ENCODE assay signal across 21 cellular contexts in the genomic region with DNA sequence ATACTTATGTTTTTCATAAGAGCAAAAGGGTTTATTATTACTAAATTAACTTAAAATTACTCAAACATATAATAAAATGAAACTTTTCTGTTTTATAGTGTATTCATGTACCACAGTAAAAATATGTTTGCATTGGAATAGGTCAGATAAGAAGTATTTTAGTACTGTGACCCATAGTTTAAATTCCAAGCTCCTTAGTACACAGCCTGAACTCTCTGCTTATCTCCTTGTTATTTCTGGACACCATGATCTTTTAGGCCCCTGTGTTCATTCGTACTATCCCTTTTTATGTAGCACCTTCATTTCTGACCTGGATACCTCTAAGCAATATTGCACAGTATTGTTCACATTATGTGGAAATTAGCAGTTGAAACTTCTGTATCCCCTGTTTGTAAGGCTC.
DNase-seq lines count a peak whose midpoint lies in the region; ATAC-seq, FAIRE-seq and TF ChIP-seq lines count a peak whose summit lies in the region.
"Had no signal": no experiment of that assay in that cellular context is flagged by ENCODE, and none has a peak within 500 bp of the region (broad histone marks: within the 10 kb centered on the region; RNA-seq: fewer than 3 reads in every experiment).

No MANE protein-coding gene starts in this region.

- in situ Hi-C loops in IMR-90 (cut with MboI; ENCODE audit: low sequenced_read_pairs), result no loop called here

- no peak overlapping the region for H3K4me3 ChIP-seq in IMR-90 (ENCODE audit: insufficient read depth, low read depth, low read length)
- no peak overlapping the region for H3K4me3 ChIP-seq in cardiac muscle cell
- no peak overlapping the region for H3K4me3 ChIP-seq in aorta (ENCODE audit: low read length in 2 of 2)

- BruUV-seq in IMR-90 (replicated peaks; lab: Mats Ljungman, UMichigan), result no TSS peak

- H3K18ac ChIP-seq in IMR-90 (ENCODE audit: low read depth, low read length), result peak overlapping the region; percentile 68

- peak overlapping the region; percentile 2; the same call in 1 of the 2 replicates for H3K14ac ChIP-seq in IMR-90 (replicated peaks; ENCODE audit: low read depth, low read length)

- dilution Hi-C loops in IMR-90 (cut with HindIII; ENCODE audit: low sequenced_read_pairs, unreplicated experiment), result no loop called here

- TF ChIP-seq CTCF in IMR-90 (conservative IDR thresholded peaks at IDR 0.05; ENCODE audit: low read depth, low read length), result no peak
- TF ChIP-seq CTCF in cardiac muscle cell (IDR thresholded peaks at IDR 0.05; ENCODE audit: low read depth, low read length), result no peak

- H3K27me3 ChIP-seq in IMR-90 (ENCODE audit: control insufficient read depth, insufficient read depth, low read length), result no peaks in the 10 kb centered on the region
- no peaks in the 10 kb centered on the region for H3K27me3 ChIP-seq in cardiac muscle cell
- H3K27me3 ChIP-seq in aorta (ENCODE audit: control insufficient read depth in 1 of 2, insufficient read depth in 2 of 2, low read length in 1 of 2), result no peaks in the 10 kb centered on the region

- intact Hi-C loops in IMR-90 (cut with micrococcal nuclease) (no loop called here), aorta (cut with DNase I) (no loop called here)

- no peak overlapping the region for H3K4ac ChIP-seq in IMR-90 (ENCODE audit: low read depth, low read length)

- no CpG with 5 or more reads among the region's 1 CpG for WGBS in IMR-90 (ENCODE audit: extremely low coverage in 2 of 2, insufficient read length in 1 of 2), 2 experiments
- 3 to 7% methylated on average over 1 of the region's 1 CpG for WGBS in aorta, 2 donors

- H3K27ac ChIP-seq in IMR-90 (ENCODE audit: insufficient read depth, low read length) (no peak overlapping the region), cardiac muscle cell (peak overlapping the region; percentile 24), aorta (ENCODE audit: low read depth in 1 of 2, low read length in 2 of 2) (no peak overlapping the region)

- H3K9me1 ChIP-seq in IMR-90 (ENCODE audit: insufficient read depth, low read length), result no peaks in the 10 kb centered on the region

- TF ChIP-seq RAD21 in IMR-90 (IDR thresholded peaks at IDR 0.05; ENCODE audit: low read length), result no peak

- no peak overlapping the region for H3K56ac ChIP-seq in IMR-90 (ENCODE audit: extremely low read depth, insufficient read depth, low read length)

- CTCF ChIA-PET in IMR-90 (lab: Yijun Ruan, JAX), result no interaction called here

- peak overlapping the region in 1 of 2 experiments; percentile 24; a peak in 1 of 4 replicates for H4K8ac ChIP-seq in IMR-90 (ENCODE audit: low read depth in 2 of 2, low read length in 2 of 2)

- TF ChIP-seq POLR2A in IMR-90 (IDR thresholded peaks at IDR 0.05; ENCODE audit: low read depth, low read length) (no peak), H54 (IDR thresholded peaks at IDR 0.05; ENCODE audit: low read depth, low read length) (no peak)

- peak; percentile 12 for DNase-seq in AG08396 (ENCODE audit: low spot score)
- peak; percentile 35 for DNase-seq in IMR-90
- DNase-seq in cardiac muscle cell (ENCODE audit: low read depth in 1 of 2, low spot score in 1 of 2), result peak in 1 of 2 donors; percentile 30
- no peak for DNase-seq in left lobe of liver (ENCODE audit: low spot score)
- no peak for DNase-seq in NCI-H1417 (lab: John Stamatoyannopoulos, UW)
- DNase-seq in H54 (ENCODE audit: insufficient read length, low spot score), result no peak
- no peak for DNase-seq in aorta
- DNase-seq: Caco-2; CD4-positive, CD25-positive, alpha-beta regulatory T cell; DMS153; EL; KBM-7; MV-4-11; NCI-H1436 treated with DMSO at 0.1 percent for 48 hours; NCI-H2029 treated with DMSO at 0.1 percent for 48 hours; NCI-H2171 treated with DMSO at 0.1 percent for 48 hours; NCI-H748 treated with DMSO at 0.1 percent for 48 hours; OCI-M1; RPMI8226 had no signal

- no peak overlapping the region for H2AFZ ChIP-seq in IMR-90 (replicated peaks; ENCODE audit: low read length, poor library complexity)

- peak overlapping the region; percentile 2; the same call in 1 of the 2 replicates for H2BK20ac ChIP-seq in IMR-90 (ENCODE audit: low read depth, low read length)

- FAIRE-seq in H54 (lab: Jason Lieb, UNC), result no peak

- no peaks in the 10 kb centered on the region for H4K20me1 ChIP-seq in IMR-90 (ENCODE audit: insufficient read depth, low read length)

- H3K4me2 ChIP-seq in IMR-90 (ENCODE audit: low read depth, low read length), result peak overlapping the region; percentile 79; the same call in 1 of the 2 replicates

- peak; percentile 91 for ATAC-seq in IMR-90 (ENCODE audit: low read depth)
- peak; percentile 12 for ATAC-seq in left lobe of liver
- ATAC-seq in GM18511 (IDR thresholded peaks at IDR 0.05; ENCODE audit: unreplicated experiment), result no peak
- no peak for ATAC-seq in aorta (ENCODE audit: low FRiP score)
- ATAC-seq: HCT116 had no signal

- H3K9me3 ChIP-seq in IMR-90 (ENCODE audit: control insufficient read depth, insufficient read depth, low read length) (no peaks in the 10 kb centered on the region), cardiac muscle cell (ENCODE audit: low read depth) (no peaks in the 10 kb centered on the region), aorta (ENCODE audit: control insufficient read depth, low read length) (no peaks in the 10 kb centered on the region)
- H3K9me3 ChIP-seq: Caco-2 had no signal

- no peaks in the 10 kb centered on the region for H3K79me1 ChIP-seq in IMR-90 (ENCODE audit: low read depth in 1 of 2, low read length in 2 of 2)

- no peak overlapping the region for H3K23ac ChIP-seq in IMR-90 (ENCODE audit: low read depth, low read length)

- H4K91ac ChIP-seq in IMR-90 (ENCODE audit: insufficient read depth, low read depth, low read length), result peak overlapping the region; percentile 43

- H3K9ac ChIP-seq in IMR-90 (ENCODE audit: low read depth, low read length), result no peak overlapping the region

- peak overlapping the region; percentile 75; the same call in 1 of the 2 replicates for H2BK120ac ChIP-seq in IMR-90 (ENCODE audit: low read depth, low read length)

- H3K36me3 ChIP-seq in IMR-90 (ENCODE audit: control insufficient read depth, insufficient read depth, low read length) (no peaks in the 10 kb centered on the region), cardiac muscle cell (no peaks in the 10 kb centered on the region), aorta (ENCODE audit: control insufficient read depth in 1 of 2, insufficient read depth in 2 of 2, low read length in 1 of 2) (no peaks in the 10 kb centered on the region)

- H3K4me1 ChIP-seq in IMR-90 (ENCODE audit: control insufficient read depth, insufficient read depth, low read length) (peaks cover 9% of the 10 kb centered on the region), cardiac muscle cell (ENCODE audit: low read depth) (peaks cover 17% of the 10 kb centered on the region), aorta (ENCODE audit: control insufficient read depth in 1 of 2, insufficient read depth in 2 of 2, low read length in 2 of 2) (peaks cover 4 to 6% of the 10 kb centered on the region in 2 donors)

- H4K5ac ChIP-seq in IMR-90 (ENCODE audit: low read depth, low read length), result peak overlapping the region; percentile 72; the same call in 1 of the 2 replicates

- H2AK9ac ChIP-seq in IMR-90 (replicated peaks; ENCODE audit: low read depth, low read length, poor library complexity), result no peak overlapping the region

- H2BK5ac ChIP-seq in IMR-90 (ENCODE audit: low read depth, low read length, poor library complexity, severe bottlenecking), result peak overlapping the region; percentile 15

- POLR2A ChIA-PET in IMR-90 (lab: Charles Lee; ENCODE audit: unreplicated experiment), result no interaction called here

- no peak overlapping the region; the same call in 2 of the 3 replicates for H2BK15ac ChIP-seq in IMR-90 (ENCODE audit: low read depth, low read length)

- H2AK5ac ChIP-seq in IMR-90 (ENCODE audit: low read depth, low read length), result peak overlapping the region; percentile 48

TF ChIP-seq in IMR-90, 13 proteins besides CTCF, POLR2A, EP300 and RAD21:
- TF ChIP-seq FOS (IDR thresholded peaks at IDR 0.05; ENCODE audit: low read depth, low read length) (no peak), ELK1 (IDR thresholded peaks at IDR 0.05; ENCODE audit: borderline replicate concordance, low read depth, low read length) (no peak), MAZ (IDR thresholded peaks at IDR 0.05; ENCODE audit: borderline replicate concordance, low read depth, low read length) (no peak)

Comparison
In these comparisons a context has a peak if more than half of its experiments do, and no peak if none do; other contexts are left out.
1. DNase-seq: peak in AG08396 (single experiment) and IMR-90 (single experiment); none in left lobe of liver (single experiment), NCI-H1417 (0 of 3), H54 (single experiment) and aorta (0 of 2).
2. ATAC-seq: peak in IMR-90 (single experiment) and left lobe of liver (single experiment); none in GM18511 (single experiment) and aorta (single experiment).